In the genomic region with DNA sequence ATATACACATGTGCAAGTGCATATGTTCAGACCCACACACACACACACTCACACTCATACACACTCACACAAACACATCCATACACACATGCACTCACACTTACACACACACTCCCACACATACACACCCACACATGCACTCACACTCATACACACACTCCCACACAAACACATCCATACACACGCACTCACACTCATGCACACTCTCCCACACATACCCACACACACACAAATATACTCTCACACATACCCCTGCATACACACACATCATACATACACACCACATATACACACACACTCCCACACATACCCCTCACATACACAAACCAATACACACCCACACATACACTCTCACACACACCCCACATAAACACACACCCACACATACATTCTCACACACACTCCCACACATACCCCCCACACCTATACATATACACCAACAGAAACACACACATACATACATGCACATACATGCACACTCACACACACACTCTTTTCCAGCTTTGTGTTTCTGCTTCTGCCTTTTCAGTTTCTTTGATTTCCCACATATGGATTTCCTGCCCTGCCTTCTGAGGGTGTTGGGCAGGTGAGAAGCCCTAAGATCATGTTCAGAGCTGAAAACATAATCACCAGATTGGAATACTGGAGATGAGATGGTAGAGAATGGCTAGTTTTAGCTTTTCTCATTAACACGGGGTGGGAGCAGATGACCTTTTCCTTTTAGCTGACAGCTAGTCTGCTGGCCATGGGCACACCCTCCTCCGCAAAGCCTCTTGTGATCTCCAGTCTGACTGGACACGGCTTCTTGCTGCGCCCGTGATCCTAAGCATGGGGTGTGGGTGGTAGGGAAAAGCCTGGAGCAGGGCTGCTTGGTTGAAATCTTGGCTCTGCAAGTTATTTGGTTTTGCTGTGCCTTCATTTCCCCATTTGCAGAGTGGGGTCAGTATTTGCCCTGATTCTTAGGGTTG, we compare ENCODE assay signal across 9 cellular contexts.
DNase-seq lines count a peak whose midpoint lies in the region; ATAC-seq and TF ChIP-seq lines count a peak whose summit lies in the region.
"Had no signal": no experiment of that assay in that cellular context is flagged by ENCODE, and none has a peak within 500 bp of the region (broad histone marks: within the 10 kb centered on the region; RNA-seq: fewer than 3 reads in every experiment).

No MANE protein-coding gene starts in this region.

- H3K36me3 ChIP-seq in HUES48 (ENCODE audit: control insufficient read depth, insufficient read depth, low read length) (no peaks in the 10 kb centered on the region), ascending aorta (no peaks in the 10 kb centered on the region)

- H3K4me3 ChIP-seq in HUES48 (ENCODE audit: low read depth, low read length), result no peak overlapping the region
- H3K4me3 ChIP-seq in ascending aorta, result no peak overlapping the region
- H3K4me3 ChIP-seq: mucosa of descending colon had no signal

- peak; percentile 92 for DNase-seq in CD1c-positive myeloid dendritic cell (ENCODE audit: extremely low spot score)
- DNase-seq in ascending aorta (ENCODE audit: low spot score in 2 of 2), result no peak
- DNase-seq in naive thymus-derived CD8-positive, alpha-beta T cell, result no peak
- DNase-seq in NCI-H82 treated with DMSO at 0.1 percent for 48 hours (lab: John Stamatoyannopoulos, UW; ENCODE audit: unreplicated experiment), result no peak
- DNase-seq in glomerular visceral epithelial cell (ENCODE audit: extremely low spot score), result no peak

- POLR2A ChIA-PET in naive thymus-derived CD8-positive, alpha-beta T cell (lab: Charles Lee), result interaction anchor here (0.8 kb wide), 1 partner anchor 17 kb away, joined by 3 read pairs; no protein-coding TSS in a partner anchor

- H3K27ac Mint-ChIP-seq in naive thymus-derived CD8-positive, alpha-beta T cell, result peak overlapping the region in 6 of 10 donors; percentile 4 to 87 (median 61)

- H3K9me3 ChIP-seq in HUES48 (ENCODE audit: control insufficient read depth, insufficient read depth, low read length) (no peaks in the 10 kb centered on the region), ascending aorta (no peaks in the 10 kb centered on the region)
- H3K9me3 ChIP-seq: mucosa of descending colon had no signal

- no peak for TF ChIP-seq CTCF in ascending aorta (IDR thresholded peaks at IDR 0.05)

- peaks cover 27 to 63% (median 39%) of the 10 kb centered on the region in 4 donors for H3K4me1 Mint-ChIP-seq in naive thymus-derived CD8-positive, alpha-beta T cell

- H3K36me3 Mint-ChIP-seq in naive thymus-derived CD8-positive, alpha-beta T cell, result no peaks in the 10 kb centered on the region

- H3K9ac ChIP-seq in HUES48 (ENCODE audit: low read depth, low read length), result no peak overlapping the region

- intact Hi-C loops in ascending aorta (cut with DNase I), result loop anchor here (1.0 to 5.0 kb wide), 5 partner anchors 43 to 288 kb away; no protein-coding TSS in a partner anchor

- H3K9me3 Mint-ChIP-seq in naive thymus-derived CD8-positive, alpha-beta T cell, result no peaks in the 10 kb centered on the region

- H3K4me1 ChIP-seq in HUES48 (ENCODE audit: control insufficient read depth, insufficient read depth, low read length), result peaks cover 12% of the 10 kb centered on the region
- peaks cover 25 to 55% of the 10 kb centered on the region in 2 donors for H3K4me1 ChIP-seq in ascending aorta

- H3K27me3 Mint-ChIP-seq in naive thymus-derived CD8-positive, alpha-beta T cell, result no peaks in the 10 kb centered on the region

- H3K27me3 ChIP-seq in HUES48 (ENCODE audit: control insufficient read depth, insufficient read depth, low read length) (no peaks in the 10 kb centered on the region), ascending aorta (no peaks in the 10 kb centered on the region)

- no peak for ATAC-seq in naive thymus-derived CD8-positive, alpha-beta T cell
- ATAC-seq in GM21786 (IDR thresholded peaks at IDR 0.05; ENCODE audit: unreplicated experiment) (no peak), GM21717 (IDR thresholded peaks at IDR 0.05; ENCODE audit: unreplicated experiment) (no peak)

- H3K4me3 Mint-ChIP-seq in naive thymus-derived CD8-positive, alpha-beta T cell, result peak overlapping the region in 9 of 10 donors; percentile 12 to 50 (median 42)

- H3K27ac ChIP-seq in HUES48 (ENCODE audit: low read depth, low read length) (peak overlapping the region; percentile 53), ascending aorta (peak overlapping the region; percentile 72 to 85)
